ENCODE assay signal across 3 cellular contexts in genomic region chr2:225690153-225690552, GRCh38.
TF ChIP-seq lines count a peak whose summit lies in the region.

No MANE protein-coding gene starts in this region.

TF ChIP-seq in A549, 52 proteins besides CTCF, POLR2A, EP300 and RAD21:
- TF ChIP-seq ESRRA (IDR thresholded peaks at IDR 0.05; ENCODE audit: borderline replicate concordance, low read length) (no peak), HES2 (IDR thresholded peaks at IDR 0.05) (no peak), ZNF302 (CRISPR knock-in tag; IDR thresholded peaks at IDR 0.05) (no peak), KDM1A (IDR thresholded peaks at IDR 0.05; ENCODE audit: low read depth) (no peak), FOSL2 (IDR thresholded peaks at IDR 0.05) (no peak), FOSL2 (CRISPR knock-in tag; IDR thresholded peaks at IDR 0.05) (no peak), MAFK (IDR thresholded peaks at IDR 0.05; ENCODE audit: partially characterized antibody) (peak; percentile 89), GATA3 (IDR thresholded peaks at IDR 0.05; ENCODE audit: borderline replicate concordance) (no peak)

TF ChIP-seq in IMR-90, 13 proteins besides CTCF, POLR2A, EP300 and RAD21:
- TF ChIP-seq BHLHE40 (IDR thresholded peaks at IDR 0.05; ENCODE audit: low read depth, low read length) (no peak), MAFK (IDR thresholded peaks at IDR 0.05; ENCODE audit: low read depth, low read length) (peak; percentile 94), MXI1 (IDR thresholded peaks at IDR 0.05; ENCODE audit: borderline replicate concordance, low read depth, low read length) (no peak)

TF ChIP-seq in H1, 55 proteins besides CTCF, POLR2A, EP300 and RAD21:
- TF ChIP-seq MAFK (IDR thresholded peaks at IDR 0.05; ENCODE audit: low read depth, low read length), result peak; percentile 51; the same call in 1 of the 2 replicates
- no peak for TF ChIP-seq CBX8 (IDR thresholded peaks at IDR 0.05; ENCODE audit: borderline replicate concordance, low read depth, low read length)
TF ChIP-seq in H1: peak in this region for 1.
